In genomic region chr11:60852639-60853468, GRCh38 we compare ENCODE assay signal across 17 cellular contexts. TPM values are rescaled to one million over a fixed set of nuclear protein-coding genes. Genes with fewer than 3 reads are reported as not detected.
DNase-seq lines count a peak whose midpoint lies in the region; ATAC-seq and TF ChIP-seq lines count a peak whose summit lies in the region.
"Had no signal": no experiment of that assay in that cellular context is flagged by ENCODE, and none has a peak within 500 bp of the region (broad histone marks: within the 10 kb centered on the region; RNA-seq: fewer than 3 reads in every experiment).

No MANE protein-coding gene starts in this region.

- intact Hi-C loops in stomach (cut with DNase I; ENCODE audit: low total_unique reads) = no loop called here
- intact Hi-C loops in uterus (cut with DNase I; ENCODE audit: low total_unique reads) = no loop called here
- intact Hi-C loops in ovary (cut with DNase I) = no loop called here

- no peak overlapping the region for H3K27ac Mint-ChIP-seq in WTC11
- H3K27ac Mint-ChIP-seq: activated naive CD4-positive, alpha-beta T cell treated with anti-CD3 and anti-CD28 coated beads, Interleukin-2, amount 50 U/mL, for 72 hours; naive thymus-derived CD8-positive, alpha-beta T cell; stimulated activated naive B cell treated with anti-CD40 and anti-IgM and Interleukin-4, amounts not matched to agents 10 μg/mL and 1 μg/mL and 100 μg/mL, for 72 hours had no signal

- H3K36me3 ChIP-seq in iPS-20b (ENCODE audit: insufficient read depth, low read depth, low read length) (peaks cover 41% of the 10 kb centered on the region), stomach (peaks cover 29 to 55% (median 46%) of the 10 kb centered on the region in 4 donors), uterus (no peaks in the 10 kb centered on the region), ovary (no peaks in the 10 kb centered on the region)

- H3K27ac ChIP-seq in iPS-20b (ENCODE audit: low read length) (no peak overlapping the region), stomach (peak overlapping the region; percentile 74 to 84 (median 81)), uterus (no peak overlapping the region), ovary (no peak overlapping the region)
- H3K27ac ChIP-seq: C4-2B, sigmoid colon had no signal

- H3K27me3 ChIP-seq in iPS-20b (ENCODE audit: insufficient read depth, low read length) (peaks cover 43% of the 10 kb centered on the region), stomach (peaks cover 0 to 11% (median 0%) of the 10 kb centered on the region in 3 donors), uterus (no peaks in the 10 kb centered on the region), ovary (no peaks in the 10 kb centered on the region)

- no peak for TF ChIP-seq CTCF in WTC11 (IDR thresholded peaks at IDR 0.05)
- no peak for TF ChIP-seq CTCF in stomach (IDR thresholded peaks at IDR 0.05)
- no peak for TF ChIP-seq CTCF in uterus (IDR thresholded peaks at IDR 0.05)
- TF ChIP-seq CTCF in ovary (IDR thresholded peaks at IDR 0.05) = no peak

- WGBS in stomach, 5 donors = 54 to 77% (median 56%) methylated on average over 26 to 87 of the region's 87 CpGs
- WGBS in ovary, 3 donors = 44 to 68% (median 62%) methylated on average over 62 to 87 of the region's 87 CpGs

- CTCF ChIA-PET in WTC11 (lab: Charles Lee) = interaction anchor here (0.7 to 1.7 kb wide), 8 partner anchors 10 to 90 kb away, joined by 3 to 13 read pairs (median 5); no protein-coding TSS in a partner anchor

- H3K9me3 Mint-ChIP-seq in WTC11 = no peaks in the 10 kb centered on the region
- H3K9me3 Mint-ChIP-seq: activated naive CD4-positive, alpha-beta T cell treated with anti-CD3 and anti-CD28 coated beads, Interleukin-2, amount 50 U/mL, for 72 hours; naive thymus-derived CD8-positive, alpha-beta T cell; stimulated activated naive B cell treated with anti-CD40 and anti-IgM and Interleukin-4, amounts not matched to agents 10 μg/mL and 1 μg/mL and 100 μg/mL, for 72 hours had no signal

- peaks cover 13% of the 10 kb centered on the region for H3K27me3 Mint-ChIP-seq in WTC11 (ENCODE audit: low read depth)
- H3K27me3 Mint-ChIP-seq: naive thymus-derived CD8-positive, alpha-beta T cell; stimulated activated naive B cell treated with anti-CD40 and anti-IgM and Interleukin-4, amounts not matched to agents 10 μg/mL and 1 μg/mL and 100 μg/mL, for 72 hours had no signal

- ATAC-seq in WTC11 = peak; percentile 63
- ATAC-seq: activated CD4-positive, CD25-positive, alpha-beta regulatory T cell treated with anti-CD3 and anti-CD28 coated beads, Interleukin-2, amount 50 U/mL, for 24 hours; activated naive CD4-positive, alpha-beta T cell treated with anti-CD3 and anti-CD28 coated beads, Interleukin-2, amount 50 U/mL, for 72 hours; left ventricle myocardium superior; naive thymus-derived CD8-positive, alpha-beta T cell; stimulated activated naive B cell treated with anti-CD40 and anti-IgM and Interleukin-4, amounts not matched to agents 10 μg/mL and 1 μg/mL and 100 μg/mL, for 72 hours had no signal

- no peak overlapping the region for H3K4me3 Mint-ChIP-seq in WTC11
- H3K4me3 Mint-ChIP-seq: stimulated activated naive B cell treated with anti-CD40 and anti-IgM and Interleukin-4, amounts not matched to agents 10 μg/mL and 1 μg/mL and 100 μg/mL, for 72 hours had no signal

- TF ChIP-seq EP300 in stomach (IDR thresholded peaks at IDR 0.05) = no peak
- TF ChIP-seq EP300 in ovary (IDR thresholded peaks at IDR 0.05) = no peak

- H3K9me3 ChIP-seq in iPS-20b (ENCODE audit: insufficient read depth, low read depth, low read length) (no peaks in the 10 kb centered on the region), stomach (no peaks in the 10 kb centered on the region), uterus (no peaks in the 10 kb centered on the region), ovary (no peaks in the 10 kb centered on the region)
- H3K9me3 ChIP-seq: sigmoid colon had no signal

- H3K4me1 Mint-ChIP-seq in WTC11 = peaks cover 10% of the 10 kb centered on the region

- H3K4me1 ChIP-seq in iPS-20b (ENCODE audit: insufficient read depth, low read length) = peaks cover 6% of the 10 kb centered on the region
- peaks cover 11 to 27% (median 14%) of the 10 kb centered on the region in 4 donors for H3K4me1 ChIP-seq in stomach
- no peaks in the 10 kb centered on the region for H3K4me1 ChIP-seq in uterus
- H3K4me1 ChIP-seq in ovary (ENCODE audit: insufficient read depth) = no peaks in the 10 kb centered on the region
- H3K4me1 ChIP-seq: sigmoid colon had no signal

- peaks cover 22% of the 10 kb centered on the region for H3K36me3 Mint-ChIP-seq in WTC11

- TF ChIP-seq POLR2A in stomach (IDR thresholded peaks at IDR 0.05) (no peak), uterus (IDR thresholded peaks at IDR 0.05) (no peak), ovary (IDR thresholded peaks at IDR 0.05) (no peak)

- DNase-seq in WTC11 (ENCODE audit: low spot score) = peak; percentile 51
- no peak for DNase-seq in stomach
- DNase-seq in uterus = no peak
- no peak for DNase-seq in ovary
- DNase-seq: caudate nucleus; EL; left ventricle myocardium superior; MM.1S; naive thymus-derived CD8-positive, alpha-beta T cell; NCI-H2081 treated with DMSO at 0.1 percent for 48 hours; sigmoid colon; stimulated activated naive B cell treated with anti-CD40 and anti-IgM and Interleukin-4, amounts not matched to agents 10 μg/mL and 1 μg/mL and 100 μg/mL, for 72 hours; T-helper 1 cell had no signal

- H3K4me3 ChIP-seq in iPS-20b (ENCODE audit: low read length) = peak overlapping the region; percentile 41; the same call in 1 of the 2 replicates
- H3K4me3 ChIP-seq in stomach = peak overlapping the region; percentile 32 to 45 (median 40)
- H3K4me3 ChIP-seq in uterus = no peak overlapping the region
- no peak overlapping the region for H3K4me3 ChIP-seq in ovary
- H3K4me3 ChIP-seq: sigmoid colon had no signal

- no peak overlapping the region for H3K9ac ChIP-seq in iPS-20b (ENCODE audit: low read depth, low read length)

- POLR2A ChIA-PET in WTC11 (lab: Charles Lee) = interaction anchor here (1.1 kb wide), 1 partner anchor 35 kb away, joined by 3 read pairs; no protein-coding TSS in a partner anchor

TF ChIP-seq in WTC11, 78 proteins besides CTCF, POLR2A, EP300 and RAD21 (continues in another document):
- TF ChIP-seq USF2 (CRISPR knock-in tag; IDR thresholded peaks at IDR 0.05) = peak; percentile 48; the same call in 1 of the 2 replicates
- TF ChIP-seq SMAD4 (CRISPR knock-in tag; IDR thresholded peaks at IDR 0.05) = no peak
- no peak for TF ChIP-seq CDX4 (CRISPR knock-in tag; IDR thresholded peaks at IDR 0.05; ENCODE audit: borderline replicate concordance)
- TF ChIP-seq MLX (CRISPR knock-in tag; IDR thresholded peaks at IDR 0.05) = no peak
- no peak for TF ChIP-seq CREB1 (CRISPR knock-in tag; IDR thresholded peaks at IDR 0.05)

RNA-seq across cellular contexts. Expression of gene PTGDR2, which starts 2.9 kb away (rescaled TPM):
- total RNA-seq in WTC11 (2021) = 0.07 to 0.14 TPM (median 0.14 TPM) in 3 replicates
- total RNA-seq in stomach = 10 to 100 TPM in 3 of 5 donors, not detected in 2; 11.9 to 67.8 (median 27.7) TPM
- polyA plus RNA-seq in stomach = 10 to 100 TPM in 1 of 3 donors, 1 to 10 TPM in 2; 2.1 to 12.7 (median 8.2) TPM
- total RNA-seq in uterus = 1 to 10 TPM in 1 of 4 donors, under 1 TPM in 2, not detected in 1; 0.21 to 4.6 (median 0.49) TPM
- total RNA-seq in ovary = under 1 TPM in 5 of 7 donors, not detected in 2; 0.10 to 0.46 (median 0.15) TPM
- under 1 TPM; 0.07 to 0.42 TPM for polyA plus RNA-seq in ovary

RNA-seq across cellular contexts. Expression of gene CCDC86, which starts 10.9 kb away (rescaled TPM):
- total RNA-seq in WTC11 (2021) (49.4 to 53.5 TPM (median 53.1 TPM) in 3 replicates), stomach (10 to 100 TPM in 3 of 5 donors, 1 to 10 TPM in 2; 7.0 to 37.9 (median 12.9) TPM), uterus (10 to 100 TPM in 1 of 4 donors, 1 to 10 TPM in 3; 7.4 to 23.0 (median 8.3) TPM), ovary (10 to 100 TPM in 6 of 7 donors, 1 to 10 TPM in 1; 7.0 to 32.9 (median 20.4) TPM)
- polyA plus RNA-seq in stomach (10 to 100 TPM; 15.2 to 18.6 (median 17.1) TPM), ovary (10 to 100 TPM; 10.5 to 16.4 TPM)

RNA-seq across cellular contexts. Expression of gene ZP1, which starts 14.5 kb away (rescaled TPM):
- total RNA-seq in WTC11 (2021) (not detected in 3 replicates), stomach (under 1 TPM in 1 of 5 donors, not detected in 4; 0.72 TPM), uterus (not detected), ovary (not detected)
- polyA plus RNA-seq in stomach (1 to 10 TPM in 2 of 3 donors, under 1 TPM in 1; 0.43 to 8.6 (median 4.1) TPM), ovary (under 1 TPM in 1 of 2 donors, not detected in 1; 0.17 TPM)
- total RNA-seq: activated naive CD4-positive, alpha-beta T cell treated with anti-CD3 and anti-CD28 coated beads, Interleukin-2, amount 50 U/mL, for 72 hours; left ventricle myocardium superior; naive thymus-derived CD8-positive, alpha-beta T cell; sigmoid colon had no signal
- polyA plus RNA-seq: naive thymus-derived CD8-positive, alpha-beta T cell had no signal

RNA-seq across cellular contexts. Expression of gene PRPF19, which starts 53.5 kb away (rescaled TPM):
- total RNA-seq in WTC11 (2021) = 103 to 116 TPM (median 105 TPM) in 3 replicates
- total RNA-seq in stomach = 10 to 100 TPM in 4 of 5 donors, 1 to 10 TPM in 1; 3.5 to 71.9 (median 41.9) TPM
- polyA plus RNA-seq in stomach = 10 to 100 TPM; 54.7 to 86.1 (median 67.2) TPM
- total RNA-seq in uterus = 10 to 100 TPM; 19.4 to 70.1 (median 50.2) TPM
- 100 to 1,000 TPM in 2 of 7 donors, 10 to 100 TPM in 5; 44.1 to 109 (median 97.2) TPM for total RNA-seq in ovary
- polyA plus RNA-seq in ovary = 10 to 100 TPM; 66.2 to 73.4 TPM

Comparison
In these comparisons a context has a peak if more than half of its experiments do, and no peak if none do; other contexts are left out.
1. H3K27ac ChIP-seq: peak in stomach (5 of 5); none in iPS-20b (single experiment), uterus (0 of 2) and ovary (0 of 2).
2. H3K4me3 ChIP-seq: peak in iPS-20b (single experiment) and stomach (4 of 4); none in uterus (0 of 2) and ovary (single experiment).